ENCODE assay signal across 19 cellular contexts in the genomic region with DNA sequence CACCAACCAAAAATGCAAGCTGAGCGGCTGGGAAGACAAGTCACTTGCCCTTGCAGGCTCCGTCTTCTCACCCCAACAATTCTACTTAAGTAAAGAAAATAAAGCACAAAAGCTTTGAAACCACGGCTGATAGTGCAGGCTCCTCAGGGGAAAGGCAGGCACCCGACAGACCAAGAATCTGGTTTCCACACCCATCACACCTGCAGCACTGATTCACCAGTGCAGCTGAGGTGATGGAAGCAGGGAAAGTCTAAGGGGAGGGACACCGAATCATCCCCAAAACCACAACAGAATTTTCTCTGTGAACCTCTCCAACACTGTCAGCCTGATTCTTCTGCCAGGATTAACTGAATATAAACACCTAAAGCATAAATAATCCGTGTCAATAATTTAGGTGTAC.
"Had no signal": no experiment of that assay in that cellular context is flagged by ENCODE, and none has a peak within 500 bp of the region (broad histone marks: within the 10 kb centered on the region; RNA-seq: fewer than 3 reads in every experiment).

No MANE protein-coding gene starts in this region.

- H3K4me1 Mint-ChIP-seq: mesothelial cell of epicardium, natural killer cell, neural crest cell had no signal

- H3K36me3 Mint-ChIP-seq: mesothelial cell of epicardium, natural killer cell had no signal

- H3K4me1 ChIP-seq: foreskin keratinocyte, heart left ventricle, spleen, tibial artery, upper lobe of left lung, vagina had no signal

- H3K36me3 ChIP-seq: heart left ventricle, spleen, tibial artery, upper lobe of left lung, vagina had no signal

- H3K27me3 ChIP-seq: foreskin keratinocyte, heart left ventricle, spleen, tibial artery, upper lobe of left lung, vagina had no signal

- H3K27me3 Mint-ChIP-seq: dendritic cell treated with granulocyte-macrophage colony-stimulating factor and Interleukin-4, amounts not matched to agents 40 ng/mL and 50 ng/mL, for 4 days; stimulated activated memory B cell treated with anti-CD40 and anti-IgM and Interleukin-4, amounts not matched to agents 10 μg/mL and 1 μg/mL and 100 μg/mL, for 72 hours had no signal

- H3K27ac ChIP-seq: foreskin keratinocyte, heart left ventricle, spleen, tibial artery, upper lobe of left lung, vagina had no signal

- H3K9me3 ChIP-seq: upper lobe of left lung, vagina had no signal

- H3K27ac Mint-ChIP-seq: dendritic cell treated with granulocyte-macrophage colony-stimulating factor and Interleukin-4, amounts not matched to agents 40 ng/mL and 50 ng/mL, for 4 days; effector memory CD8-positive, alpha-beta T cell; mesothelial cell of epicardium; natural killer cell; stimulated activated memory B cell treated with anti-CD40 and anti-IgM and Interleukin-4, amounts not matched to agents 10 μg/mL and 1 μg/mL and 100 μg/mL, for 72 hours; stimulated activated naive CD8-positive, alpha-beta T cell treated with anti-CD3 and anti-CD28 coated beads, Interleukin-15, Interleukin-2, amounts not matched to agents 100 ng/mL and 50 ng/mL, for 24 hours had no signal

- H3K4me3 ChIP-seq: heart left ventricle, spleen, tibial artery, upper lobe of left lung, vagina had no signal

- DNase-seq: effector memory CD8-positive, alpha-beta T cell; heart left ventricle; hippocampal formation; kidney glomerular epithelial cell; natural killer cell; posterior cingulate gyrus; spleen; stimulated activated CD4-positive, alpha-beta T cell treated with anti-CD3 and anti-CD28 coated beads, Interleukin-15, amount 100 ng/mL, for 24 hours; stimulated activated CD4-positive, alpha-beta T cell treated with anti-CD3 and anti-CD28 coated beads, Interleukin-1b, Interleukin-23, amount 100 ng/mL, for 48 hours; stimulated activated CD4-positive, alpha-beta T cell treated with anti-CD3 and anti-CD28 coated beads, Interleukin-4, amount 100 ng/mL, for 24 hours; tibial artery had no signal

- H3K4me3 Mint-ChIP-seq: dendritic cell treated with granulocyte-macrophage colony-stimulating factor and Interleukin-4, amounts not matched to agents 40 ng/mL and 50 ng/mL, for 4 days; effector memory CD8-positive, alpha-beta T cell; mesothelial cell of epicardium; natural killer cell; neural crest cell; stimulated activated memory B cell treated with anti-CD40 and anti-IgM and Interleukin-4, amounts not matched to agents 10 μg/mL and 1 μg/mL and 100 μg/mL, for 72 hours; stimulated activated naive CD8-positive, alpha-beta T cell treated with anti-CD3 and anti-CD28 coated beads, Interleukin-15, Interleukin-2, amounts not matched to agents 100 ng/mL and 50 ng/mL, for 24 hours had no signal

- H3K9me3 Mint-ChIP-seq: dendritic cell treated with granulocyte-macrophage colony-stimulating factor and Interleukin-4, amounts not matched to agents 40 ng/mL and 50 ng/mL, for 4 days; effector memory CD8-positive, alpha-beta T cell; natural killer cell; neural crest cell had no signal
